Comparison of ENCODE assay signal across 20 cellular contexts in genomic region chr18:48238206-48238605, GRCh38.
DNase-seq lines count a peak whose midpoint lies in the region; ATAC-seq and TF ChIP-seq lines count a peak whose summit lies in the region.
"Had no signal": no experiment of that assay in that cellular context is flagged by ENCODE, and none has a peak within 500 bp of the region (broad histone marks: within the 10 kb centered on the region; RNA-seq: fewer than 3 reads in every experiment).

No MANE protein-coding gene starts in this region.

- H3K4me2 ChIP-seq in neural progenitor cell (no peak overlapping the region), osteoblast (ENCODE audit: insufficient read depth, low read length) (no peak overlapping the region)

- no peaks in the 10 kb centered on the region for H3K79me2 ChIP-seq in neural progenitor cell (ENCODE audit: low read depth)
- no peaks in the 10 kb centered on the region for H3K79me2 ChIP-seq in osteoblast (ENCODE audit: insufficient read depth, low read length)

- TF ChIP-seq CTCF in astrocyte of the cerebellum (IDR thresholded peaks at IDR 0.05; ENCODE audit: low read depth, low read length, missing control alignments): no peak
- no peak for TF ChIP-seq CTCF in neural progenitor cell (IDR thresholded peaks at IDR 0.05)
- TF ChIP-seq CTCF in osteoblast (IDR thresholded peaks at IDR 0.05; ENCODE audit: extremely low read depth, low read depth, low read length): no peak

- no peak overlapping the region for H3K27ac Mint-ChIP-seq in neural progenitor cell
- H3K27ac Mint-ChIP-seq: activated B cell treated with CpG ODN at 0.5 μM for 24 hours, memory B cell had no signal

- peaks cover 9% of the 10 kb centered on the region for H3K27me3 Mint-ChIP-seq in neural progenitor cell (ENCODE audit: insufficient read depth, low read depth)

- no peaks in the 10 kb centered on the region for H3F3A ChIP-seq in neural progenitor cell (ENCODE audit: low read depth)

- in situ Hi-C loops in astrocyte of the cerebellum (cut with HindIII; ENCODE audit: low sequenced_read_pairs): no loop called here

- no peaks in the 10 kb centered on the region for H3K4me1 ChIP-seq in neural progenitor cell
- H3K4me1 ChIP-seq in osteoblast (ENCODE audit: insufficient read depth, low read length): no peaks in the 10 kb centered on the region

- H3K36me3 Mint-ChIP-seq in neural progenitor cell: no peaks in the 10 kb centered on the region
- H3K36me3 Mint-ChIP-seq: memory B cell had no signal

- H3K4me3 ChIP-seq in astrocyte of the cerebellum (ENCODE audit: low read depth, low read length): no peak overlapping the region
- no peak overlapping the region for H3K4me3 ChIP-seq in neural progenitor cell
- no peak overlapping the region for H3K4me3 ChIP-seq in osteoblast (ENCODE audit: insufficient read depth, low read length)
- H3K4me3 ChIP-seq: MG63 had no signal

- H4K20me1 ChIP-seq in neural progenitor cell (ENCODE audit: low read depth) (no peaks in the 10 kb centered on the region), osteoblast (ENCODE audit: insufficient read depth, low read length) (no peaks in the 10 kb centered on the region)

- no peaks in the 10 kb centered on the region for H3K27me3 ChIP-seq in neural progenitor cell
- H3K27me3 ChIP-seq in osteoblast (ENCODE audit: insufficient read depth, low read length): peaks cover 28% of the 10 kb centered on the region

- H3K36me3 ChIP-seq in neural progenitor cell (no peaks in the 10 kb centered on the region), osteoblast (ENCODE audit: insufficient read depth, low read length) (no peaks in the 10 kb centered on the region)
- H3K36me3 ChIP-seq: MG63 had no signal

- H3K27ac ChIP-seq in neural progenitor cell (no peak overlapping the region), osteoblast (ENCODE audit: low read depth, low read length) (no peak overlapping the region)
- H3K27ac ChIP-seq: C4-2B, HL-60 had no signal

- H3K4me3 Mint-ChIP-seq in neural progenitor cell: no peak overlapping the region
- H3K4me3 Mint-ChIP-seq: activated B cell treated with CpG ODN at 0.5 μM for 24 hours, memory B cell had no signal

- peaks cover 28% of the 10 kb centered on the region for H3K9me3 Mint-ChIP-seq in neural progenitor cell

- H2AFZ ChIP-seq in neural progenitor cell (replicated peaks) (no peak overlapping the region), osteoblast (ENCODE audit: low read length) (no peak overlapping the region)

- H3K9me3 ChIP-seq in neural progenitor cell (ENCODE audit: low read depth) (no peaks in the 10 kb centered on the region), osteoblast (ENCODE audit: low read depth, low read length) (no peaks in the 10 kb centered on the region)

- peaks cover 8% of the 10 kb centered on the region for H3K4me1 Mint-ChIP-seq in neural progenitor cell
- H3K4me1 Mint-ChIP-seq: activated B cell treated with CpG ODN at 0.5 μM for 24 hours, memory B cell had no signal

- no peak for ATAC-seq in esophagus mucosa

- DNase-seq in Daoy (ENCODE audit: low read depth): peak; percentile 49
- DNase-seq in M059J (ENCODE audit: low read depth): peak; percentile 67
- DNase-seq in astrocyte of the cerebellum (ENCODE audit: low read depth): peak; percentile 55
- peak; percentile 11 for DNase-seq in iris pigment epithelial cell (ENCODE audit: low read depth)
- no peak for DNase-seq in neural progenitor cell (ENCODE audit: low spot score)
- DNase-seq in DMS 273 treated with DMSO at 0.1 percent for 48 hours (lab: John Stamatoyannopoulos, UW): no peak
- no peak for DNase-seq in osteoblast (ENCODE audit: insufficient read length, low spot score, missing footprints)
- DNase-seq: activated B cell treated with CpG ODN at 0.5 μM for 24 hours; activated naive CD4-positive, alpha-beta T cell treated with Interleukin-2 at 50 U/mL for 16 hours; activated T-cell treated with anti-CD3 and anti-CD28 coated beads, Interleukin-2, amount 50 U/mL, for 1 hour; aorta; MG63; NCI-H1417 treated with DMSO at 0.1 percent for 48 hours; NCI-H524; occipital lobe; T1000 had no signal

- no peak overlapping the region for H3K9ac ChIP-seq in neural progenitor cell

Comparison
In these comparisons a context has a peak if more than half of its experiments do, and no peak if none do; other contexts are left out.
1. DNase-seq: peak in Daoy (single experiment), M059J (single experiment), astrocyte of the cerebellum (single experiment) and iris pigment epithelial cell (single experiment); none in neural progenitor cell (single experiment), DMS 273 treated with DMSO at 0.1 percent for 48 hours (single experiment) and osteoblast (single experiment).